Comparison of ENCODE assay signal across 15 cellular contexts in genomic region chr3:73028803-73029202, GRCh38. TPM values are rescaled to one million over a fixed set of nuclear protein-coding genes. Genes with fewer than 3 reads are reported as not detected.
DNase-seq lines count a peak whose midpoint lies in the region; ATAC-seq and TF ChIP-seq lines count a peak whose summit lies in the region.
"Had no signal": no experiment of that assay in that cellular context is flagged by ENCODE, and none has a peak within 500 bp of the region (broad histone marks: within the 10 kb centered on the region; RNA-seq: fewer than 3 reads in every experiment).

No MANE protein-coding gene starts in this region.

- BruUV-seq in A673 (replicated peaks; lab: Mats Ljungman, UMichigan), result no TSS peak

- POLR2A ChIA-PET in activated CD4-positive, alpha-beta T cell treated with anti-CD3 and anti-CD28 coated beads for 36 hours (lab: Charles Lee), result no interaction called here
- POLR2A ChIA-PET in A673 (lab: Charles Lee; ENCODE audit: low non-redundant PET), result no interaction called here

- H3K4me3 Mint-ChIP-seq in activated CD4-positive, alpha-beta T cell treated with anti-CD3 and anti-CD28 coated beads for 36 hours, result peak overlapping the region; percentile 2
- peak overlapping the region; percentile 47 for H3K4me3 Mint-ChIP-seq in activated T-helper 17 cell treated with anti-CD3 and anti-CD28 coated beads, Interleukin-2, amount 50 U/mL, for 72 hours
- peak overlapping the region; percentile 33 to 57 (median 39) for H3K4me3 Mint-ChIP-seq in immature natural killer cell
- H3K4me3 Mint-ChIP-seq in stimulated activated effector memory CD8-positive, alpha-beta T cell treated with anti-CD3 and anti-CD28 coated beads, Interleukin-12 subunit alpha, Interleukin-12 subunit beta, amount 100 ng/mL, for 72 hours, result peak overlapping the region; percentile 7

- peak; percentile 42 for ATAC-seq in activated CD4-positive, alpha-beta T cell treated with anti-CD3 and anti-CD28 coated beads for 36 hours
- ATAC-seq in activated T-helper 17 cell treated with anti-CD3 and anti-CD28 coated beads, Interleukin-2, amount 50 U/mL, for 72 hours (replicated peaks), result peak; percentile 57
- peak; percentile 61 for ATAC-seq in stimulated activated effector memory CD8-positive, alpha-beta T cell treated with anti-CD3 and anti-CD28 coated beads, Interleukin-12 subunit alpha, Interleukin-12 subunit beta, amount 100 ng/mL, for 72 hours
- no peak for ATAC-seq in GM19452 (IDR thresholded peaks at IDR 0.05; ENCODE audit: unreplicated experiment)
- ATAC-seq: mucosa of descending colon had no signal

- no peaks in the 10 kb centered on the region for H3K4me1 ChIP-seq in A673 (ENCODE audit: insufficient read depth, low read length, poor library complexity, severe bottlenecking)

- CTCF ChIA-PET in activated CD4-positive, alpha-beta T cell treated with anti-CD3 and anti-CD28 coated beads for 36 hours (lab: Charles Lee), result interaction anchor here (1.0 to 2.2 kb wide), 2 partner anchors 20 to 27 kb away, joined by 5 to 8 read pairs; no protein-coding TSS in a partner anchor
- CTCF ChIA-PET in A673 (lab: Charles Lee), result no interaction called here

- no peaks in the 10 kb centered on the region for H3K27me3 ChIP-seq in A673 (replicated peaks; ENCODE audit: insufficient read depth, low read depth, low read length, poor library complexity)
- H3K27me3 ChIP-seq: right atrium auricular region, testis had no signal

- H3K27me3 Mint-ChIP-seq in activated CD4-positive, alpha-beta T cell treated with anti-CD3 and anti-CD28 coated beads for 36 hours, result no peaks in the 10 kb centered on the region
- H3K27me3 Mint-ChIP-seq in activated T-helper 17 cell treated with anti-CD3 and anti-CD28 coated beads, Interleukin-2, amount 50 U/mL, for 72 hours, result no peaks in the 10 kb centered on the region
- H3K27me3 Mint-ChIP-seq in immature natural killer cell (ENCODE audit: low read depth in 3 of 3), result no peaks in the 10 kb centered on the region

- no peaks in the 10 kb centered on the region for H3K36me3 ChIP-seq in A673 (ENCODE audit: insufficient read depth, low read length, poor library complexity, severe bottlenecking)
- H3K36me3 ChIP-seq: HAP-1, right atrium auricular region had no signal

- intact Hi-C loops in activated CD4-positive, alpha-beta T cell treated with anti-CD3 and anti-CD28 coated beads for 36 hours (cut with DNase I, micrococcal nuclease), result loop anchor here (1.0 kb wide), 5 partner anchors 9 to 52 kb away; no protein-coding TSS in a partner anchor
- intact Hi-C loops in A673 (cut with micrococcal nuclease; ENCODE audit: unreplicated experiment), result no loop called here

- H3K27ac ChIP-seq in A673 (ENCODE audit: low read depth, low read length, poor library complexity, severe bottlenecking), result no peak overlapping the region
- H3K27ac ChIP-seq: testis had no signal

- no peak for TF ChIP-seq CTCF in A673 (conservative IDR thresholded peaks at IDR 0.05; ENCODE audit: low read depth, low read length)

- peaks cover 87% of the 10 kb centered on the region for H3K4me1 Mint-ChIP-seq in activated CD4-positive, alpha-beta T cell treated with anti-CD3 and anti-CD28 coated beads for 36 hours
- peaks cover 55% of the 10 kb centered on the region for H3K4me1 Mint-ChIP-seq in activated T-helper 17 cell treated with anti-CD3 and anti-CD28 coated beads, Interleukin-2, amount 50 U/mL, for 72 hours
- H3K4me1 Mint-ChIP-seq in immature natural killer cell, result peaks cover 73 to 90% of the 10 kb centered on the region in 2 donors
- peaks cover 76% of the 10 kb centered on the region for H3K4me1 Mint-ChIP-seq in stimulated activated effector memory CD8-positive, alpha-beta T cell treated with anti-CD3 and anti-CD28 coated beads, Interleukin-12 subunit alpha, Interleukin-12 subunit beta, amount 100 ng/mL, for 72 hours

- DNase-seq in activated CD4-positive, alpha-beta T cell treated with anti-CD3 and anti-CD28 coated beads for 36 hours, result no peak
- DNase-seq in activated CD4-positive, alpha-beta T cell treated with anti-CD3 and anti-CD28 coated beads, Interleukin-2, amount 50 U/mL, for 4 hours, result no peak
- DNase-seq in immature natural killer cell, result no peak
- DNase-seq in stimulated activated effector memory CD8-positive, alpha-beta T cell treated with anti-CD3 and anti-CD28 coated beads, Interleukin-12 subunit alpha, Interleukin-12 subunit beta, amount 100 ng/mL, for 72 hours (ENCODE audit: low spot score in 2 of 2), result no peak
- no peak for DNase-seq in A673 (ENCODE audit: low spot score)
- no peak for DNase-seq in HCEC 1CT
- DNase-seq: 8988T, Caco-2, cortex of kidney, mucosa of descending colon, testis had no signal

- H3K27ac Mint-ChIP-seq in activated CD4-positive, alpha-beta T cell treated with anti-CD3 and anti-CD28 coated beads for 36 hours, result peak overlapping the region; percentile 82
- H3K27ac Mint-ChIP-seq in activated T-helper 17 cell treated with anti-CD3 and anti-CD28 coated beads, Interleukin-2, amount 50 U/mL, for 72 hours, result peak overlapping the region; percentile 46
- H3K27ac Mint-ChIP-seq in immature natural killer cell, result peak overlapping the region; percentile 46 to 80 (median 70)
- peak overlapping the region; percentile 23 for H3K27ac Mint-ChIP-seq in stimulated activated effector memory CD8-positive, alpha-beta T cell treated with anti-CD3 and anti-CD28 coated beads, Interleukin-12 subunit alpha, Interleukin-12 subunit beta, amount 100 ng/mL, for 72 hours

- no peaks in the 10 kb centered on the region for H3K9me3 Mint-ChIP-seq in activated CD4-positive, alpha-beta T cell treated with anti-CD3 and anti-CD28 coated beads for 36 hours (ENCODE audit: low read depth)
- H3K9me3 Mint-ChIP-seq in activated T-helper 17 cell treated with anti-CD3 and anti-CD28 coated beads, Interleukin-2, amount 50 U/mL, for 72 hours, result peaks cover 3% of the 10 kb centered on the region
- no peaks in the 10 kb centered on the region for H3K9me3 Mint-ChIP-seq in immature natural killer cell
- no peaks in the 10 kb centered on the region for H3K9me3 Mint-ChIP-seq in stimulated activated effector memory CD8-positive, alpha-beta T cell treated with anti-CD3 and anti-CD28 coated beads, Interleukin-12 subunit alpha, Interleukin-12 subunit beta, amount 100 ng/mL, for 72 hours

- H3K9me3 ChIP-seq in A673 (ENCODE audit: low read depth, low read length, poor library complexity, severe bottlenecking), result no peaks in the 10 kb centered on the region
- H3K9me3 ChIP-seq: Caco-2, HAP-1, mucosa of descending colon, right atrium auricular region, testis had no signal

- H3K4me3 ChIP-seq in A673 (ENCODE audit: low read depth, low read length, poor library complexity, severe bottlenecking), result no peak overlapping the region
- H3K4me3 ChIP-seq: HAP-1, mucosa of descending colon, right atrium auricular region, testis had no signal

- peaks cover 32% of the 10 kb centered on the region for H3K36me3 Mint-ChIP-seq in activated CD4-positive, alpha-beta T cell treated with anti-CD3 and anti-CD28 coated beads for 36 hours (ENCODE audit: low read depth)
- peaks cover 37% of the 10 kb centered on the region for H3K36me3 Mint-ChIP-seq in activated T-helper 17 cell treated with anti-CD3 and anti-CD28 coated beads, Interleukin-2, amount 50 U/mL, for 72 hours (ENCODE audit: low read depth)
- H3K36me3 Mint-ChIP-seq in immature natural killer cell, result no peaks in the 10 kb centered on the region
- H3K36me3 Mint-ChIP-seq in stimulated activated effector memory CD8-positive, alpha-beta T cell treated with anti-CD3 and anti-CD28 coated beads, Interleukin-12 subunit alpha, Interleukin-12 subunit beta, amount 100 ng/mL, for 72 hours, result peaks cover 9% of the 10 kb centered on the region

RNA-seq across cellular contexts. Expression of gene PPP4R2, which starts 32.2 kb away (rescaled TPM):
- total RNA-seq in activated CD4-positive, alpha-beta T cell treated with anti-CD3 and anti-CD28 coated beads for 36 hours, result 10 to 100 TPM; 75.1 to 91.5 TPM
- 10 to 100 TPM; 87.8 to 95.0 TPM for total RNA-seq in activated T-helper 17 cell treated with anti-CD3 and anti-CD28 coated beads, Interleukin-2, amount 50 U/mL, for 72 hours
- polyA plus RNA-seq in immature natural killer cell, result 10 to 100 TPM; 27.6 to 47.3 (median 44.9) TPM
- total RNA-seq in A673 (2021), result 41.4 and 51.0 TPM in 2 replicates

RNA-seq across cellular contexts. Expression of gene EBLN2, which starts 32.7 kb away (rescaled TPM):
- total RNA-seq in activated CD4-positive, alpha-beta T cell treated with anti-CD3 and anti-CD28 coated beads for 36 hours, result 1 to 10 TPM; 4.7 to 5.2 TPM
- total RNA-seq in activated T-helper 17 cell treated with anti-CD3 and anti-CD28 coated beads, Interleukin-2, amount 50 U/mL, for 72 hours, result 1 to 10 TPM; 8.2 to 9.8 TPM
- 1 to 10 TPM in 1 of 3 donors, under 1 TPM in 2; 0.16 to 2.1 (median 0.18) TPM for polyA plus RNA-seq in immature natural killer cell
- total RNA-seq in A673 (2021), result 2.2 and 3.8 TPM in 2 replicates

Comparison
In these comparisons a context has a peak if more than half of its experiments do, and no peak if none do; other contexts are left out.
1. H3K27ac Mint-ChIP-seq: peak in every context shown above with its lines; median percentile 82 in activated CD4-positive, alpha-beta T cell treated with anti-CD3 and anti-CD28 coated beads for 36 hours; 70 in immature natural killer cell; 46 in activated T-helper 17 cell treated with anti-CD3 and anti-CD28 coated beads, Interleukin-2, amount 50 U/mL, for 72 hours; 23 in stimulated activated effector memory CD8-positive, alpha-beta T cell treated with anti-CD3 and anti-CD28 coated beads, Interleukin-12 subunit alpha, Interleukin-12 subunit beta, amount 100 ng/mL, for 72 hours.